ENCODE assay signal across 9 cellular contexts in the genomic region with DNA sequence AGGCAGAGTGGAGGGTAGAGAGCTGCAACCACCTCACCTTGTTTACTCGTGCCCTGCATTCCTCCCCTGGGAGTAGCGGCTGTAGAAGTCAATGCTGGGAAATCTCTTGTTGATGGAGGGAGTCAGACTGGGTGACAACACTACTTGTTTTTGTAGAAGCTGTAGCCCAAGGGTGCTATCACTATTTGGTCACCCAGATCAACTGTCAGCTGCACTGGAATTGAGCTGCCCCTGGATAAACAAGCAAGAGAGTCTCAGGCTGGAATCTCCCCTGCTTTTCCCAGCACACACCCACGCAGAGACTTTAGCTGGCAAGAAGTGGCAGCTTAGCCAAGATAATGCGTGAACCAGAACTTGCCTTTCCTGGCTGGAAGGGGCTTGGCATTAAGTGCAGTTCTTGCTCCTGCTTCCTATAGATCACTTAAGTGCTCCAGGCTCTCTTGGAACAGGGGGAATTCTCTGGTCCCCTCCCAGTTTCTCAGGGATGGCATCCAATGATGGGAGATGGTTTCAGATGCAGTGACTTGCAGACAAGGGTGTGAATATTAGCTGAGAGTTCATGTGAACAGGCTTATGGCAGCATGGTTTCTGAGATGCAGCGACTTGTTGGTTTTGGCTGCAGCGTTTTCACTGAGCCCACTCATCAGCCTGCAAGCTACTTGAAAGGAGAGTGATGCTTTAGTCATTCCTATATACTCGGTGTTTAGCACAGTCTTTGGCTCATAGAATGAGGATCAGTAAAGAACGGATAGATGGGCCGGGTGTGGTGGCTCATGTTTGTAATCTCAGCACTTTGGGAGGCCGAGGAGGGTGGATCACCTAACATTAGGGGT. TPM values are rescaled to one million over a fixed set of nuclear protein-coding genes. Genes with fewer than 3 reads are reported as not detected.
A peak's percentile ranks its signal among the peaks of the same experiment; 100 is the strongest.
DNase-seq lines count a peak whose midpoint lies in the region; ATAC-seq and TF ChIP-seq lines count a peak whose summit lies in the region.
"Had no signal": no experiment of that assay in that cellular context is flagged by ENCODE, and none has a peak within 500 bp of the region (broad histone marks: within the 10 kb centered on the region; RNA-seq: fewer than 3 reads in every experiment).

No MANE protein-coding gene starts in this region.

- CTCF ChIA-PET in activated CD8-positive, alpha-beta memory T cell treated with anti-CD3 and anti-CD28 coated beads, Interleukin-2, amount 10 ng/mL, durations not matched to agents 7 days and 5 days (lab: Charles Lee): interaction anchor here (1.5 to 2.1 kb wide), 2 partner anchors 17 to 31 kb away, joined by 3 to 4 read pairs; a partner anchor contains a TSS

- H3K27ac Mint-ChIP-seq in activated CD8-positive, alpha-beta memory T cell treated with anti-CD3 and anti-CD28 coated beads, Interleukin-2, amount 10 ng/mL, durations not matched to agents 7 days and 5 days: peak overlapping the region; percentile 12
- peak overlapping the region; percentile 85 for H3K27ac Mint-ChIP-seq in memory B cell
- H3K27ac Mint-ChIP-seq: dendritic cell treated with granulocyte-macrophage colony-stimulating factor and Interleukin-4, amounts not matched to agents 40 ng/mL and 50 ng/mL, for 4 days had no signal

- H3K4me1 ChIP-seq in transverse colon: peaks cover 19 to 46% (median 32%) of the 10 kb centered on the region in 4 donors

- TF ChIP-seq POLR2A in transverse colon (IDR thresholded peaks at IDR 0.05): no peak

- 81% methylated on average over 10 of the region's 10 CpGs; no CpG with 5 or more reads in 1 of the 2 donors for WGBS in transverse colon (ENCODE audit: low coverage in 1 of 2), 2 donors

- H3K36me3 ChIP-seq in transverse colon: no peaks in the 10 kb centered on the region

- peaks cover 50% of the 10 kb centered on the region for H3K36me3 Mint-ChIP-seq in activated CD8-positive, alpha-beta memory T cell treated with anti-CD3 and anti-CD28 coated beads, Interleukin-2, amount 10 ng/mL, durations not matched to agents 7 days and 5 days
- no peaks in the 10 kb centered on the region for H3K36me3 Mint-ChIP-seq in memory B cell

- H3K9me3 Mint-ChIP-seq in activated CD8-positive, alpha-beta memory T cell treated with anti-CD3 and anti-CD28 coated beads, Interleukin-2, amount 10 ng/mL, durations not matched to agents 7 days and 5 days (ENCODE audit: low read depth): no peaks in the 10 kb centered on the region
- H3K9me3 Mint-ChIP-seq in memory B cell: no peaks in the 10 kb centered on the region
- H3K9me3 Mint-ChIP-seq: dendritic cell treated with granulocyte-macrophage colony-stimulating factor and Interleukin-4, amounts not matched to agents 40 ng/mL and 50 ng/mL, for 4 days had no signal

- no peak for ATAC-seq in activated CD8-positive, alpha-beta memory T cell treated with anti-CD3 and anti-CD28 coated beads, Interleukin-2, amount 10 ng/mL, durations not matched to agents 7 days and 5 days
- no peak for ATAC-seq in memory B cell (ENCODE audit: low read depth)
- no peak for ATAC-seq in GM21619 (IDR thresholded peaks at IDR 0.05; ENCODE audit: unreplicated experiment)

- no peak overlapping the region for H3K4me3 Mint-ChIP-seq in activated CD8-positive, alpha-beta memory T cell treated with anti-CD3 and anti-CD28 coated beads, Interleukin-2, amount 10 ng/mL, durations not matched to agents 7 days and 5 days
- H3K4me3 Mint-ChIP-seq in memory B cell: no peak overlapping the region
- H3K4me3 Mint-ChIP-seq: dendritic cell treated with granulocyte-macrophage colony-stimulating factor and Interleukin-4, amounts not matched to agents 40 ng/mL and 50 ng/mL, for 4 days had no signal

- H3K27ac ChIP-seq in transverse colon: peak overlapping the region; percentile 73 to 89 (median 77)

- no peaks in the 10 kb centered on the region for H3K9me3 ChIP-seq in transverse colon

- TF ChIP-seq EP300 in transverse colon (IDR thresholded peaks at IDR 0.05; ENCODE audit: low read depth): no peak

- no peaks in the 10 kb centered on the region for H3K27me3 ChIP-seq in transverse colon

- no peak for DNase-seq in activated CD8-positive, alpha-beta memory T cell treated with anti-CD3 and anti-CD28 coated beads, Interleukin-2, amount 10 ng/mL, durations not matched to agents 7 days and 5 days
- no peak for DNase-seq in activated CD8-positive, alpha-beta memory T cell treated with anti-CD3 and anti-CD28 coated beads for 24 hours
- peak; percentile 68 for DNase-seq in cardiac fibroblast (ENCODE audit: low read depth in 2 of 2)
- DNase-seq in memory B cell (ENCODE audit: low spot score in 2 of 2): no peak
- DNase-seq in transverse colon: no peak
- no peak for DNase-seq in NCI-H2081 treated with DMSO at 0.1 percent for 48 hours (lab: John Stamatoyannopoulos, UW)
- DNase-seq in NAMALWA (ENCODE audit: low spot score): no peak

- no peaks in the 10 kb centered on the region for H3K27me3 Mint-ChIP-seq in activated CD8-positive, alpha-beta memory T cell treated with anti-CD3 and anti-CD28 coated beads, Interleukin-2, amount 10 ng/mL, durations not matched to agents 7 days and 5 days
- H3K27me3 Mint-ChIP-seq in memory B cell: no peaks in the 10 kb centered on the region
- H3K27me3 Mint-ChIP-seq: dendritic cell treated with granulocyte-macrophage colony-stimulating factor and Interleukin-4, amounts not matched to agents 40 ng/mL and 50 ng/mL, for 4 days had no signal

- H3K4me3 ChIP-seq in cardiac fibroblast (replicated peaks in 1 of 2; ENCODE audit: low read depth in 2 of 2, low read length in 2 of 2) (no peak overlapping the region), transverse colon (no peak overlapping the region)

- H3K4me1 Mint-ChIP-seq in activated CD8-positive, alpha-beta memory T cell treated with anti-CD3 and anti-CD28 coated beads, Interleukin-2, amount 10 ng/mL, durations not matched to agents 7 days and 5 days: peaks cover 65% of the 10 kb centered on the region
- H3K4me1 Mint-ChIP-seq in memory B cell: peaks cover 18% of the 10 kb centered on the region

- intact Hi-C loops in transverse colon (cut with DNase I; ENCODE audit: low total_unique reads): no loop called here

- TF ChIP-seq CTCF in cardiac fibroblast (IDR thresholded peaks at IDR 0.05; ENCODE audit: low read depth, low read length) (no peak), transverse colon (IDR thresholded peaks at IDR 0.05) (no peak)

- in situ Hi-C loops in transverse colon (cut with MboI; ENCODE audit: low pct_ligation_motif_present in 1 of 4, low pct_unique_long_range_greater_than_20kb in 1 of 4, low sequenced_read_pairs in 3 of 4): no loop called here

RNA-seq across cellular contexts. Expression of a gene that starts 16.8 kb away (rescaled TPM):
- total RNA-seq in activated CD8-positive, alpha-beta memory T cell treated with anti-CD3 and anti-CD28 coated beads, Interleukin-2, amount 10 ng/mL, durations not matched to agents 7 days and 5 days: 100 to 1,000 TPM in 1 of 2 experiments, 10 to 100 TPM in 1; 96.1 to 130 TPM
- 100 to 1,000 TPM in 1 of 4 donors, 10 to 100 TPM in 3; 58.4 to 146 (median 79.6) TPM for total RNA-seq in transverse colon

Comparison
In these comparisons a context has a peak if more than half of its experiments do, and no peak if none do; other contexts are left out.
1. DNase-seq: peak in cardiac fibroblast (2 of 2); none in activated CD8-positive, alpha-beta memory T cell treated with anti-CD3 and anti-CD28 coated beads, Interleukin-2, amount 10 ng/mL, durations not matched to agents 7 days and 5 days (single experiment), activated CD8-positive, alpha-beta memory T cell treated with anti-CD3 and anti-CD28 coated beads for 24 hours (single experiment), memory B cell (0 of 2), transverse colon (single experiment), NCI-H2081 treated with DMSO at 0.1 percent for 48 hours (single experiment) and NAMALWA (single experiment).